ENCODE assay signal across 14 cellular contexts in the genomic region with DNA sequence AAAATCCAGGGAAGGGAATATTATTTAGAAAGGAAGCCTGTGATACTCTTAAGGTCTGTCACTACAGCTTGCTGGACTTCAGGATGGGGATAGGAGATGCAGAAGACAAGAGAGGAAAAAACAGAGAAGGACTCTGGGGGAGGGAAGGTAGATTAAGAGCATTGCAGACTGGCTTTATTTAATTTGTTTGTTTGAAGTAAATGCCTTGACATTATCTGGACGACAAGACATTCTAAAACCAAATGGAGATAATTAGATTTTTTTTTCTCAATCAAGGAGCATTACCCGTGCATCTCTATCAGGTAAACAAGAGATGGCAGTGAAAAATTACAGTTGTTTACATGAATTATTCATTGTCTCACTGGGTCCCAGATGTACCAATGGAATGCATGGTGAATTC. TPM values are rescaled to one million over a fixed set of nuclear protein-coding genes. Genes with fewer than 3 reads are reported as not detected.
DNase-seq lines count a peak whose midpoint lies in the region; ATAC-seq and TF ChIP-seq lines count a peak whose summit lies in the region.
"Had no signal": no experiment of that assay in that cellular context is flagged by ENCODE, and none has a peak within 500 bp of the region (broad histone marks: within the 10 kb centered on the region; RNA-seq: fewer than 3 reads in every experiment).

No MANE protein-coding gene starts in this region.

- H3K36me3 Mint-ChIP-seq in chondrocyte (ENCODE audit: low read depth) (no peaks in the 10 kb centered on the region), nephron (ENCODE audit: low read depth) (no peaks in the 10 kb centered on the region)

- H3K4me1 ChIP-seq in left ventricle myocardium inferior = peaks cover 52% of the 10 kb centered on the region
- H3K4me1 ChIP-seq in right atrium auricular region = peaks cover 0 to 38% of the 10 kb centered on the region in 2 donors
- H3K4me1 ChIP-seq in upper lobe of left lung = peaks cover 0 to 5% (median 2%) of the 10 kb centered on the region in 4 donors

- peak overlapping the region; percentile 34 for H3K27ac Mint-ChIP-seq in chondrocyte (ENCODE audit: unreplicated experiment)
- H3K27ac Mint-ChIP-seq in nephron = peak overlapping the region in 2 of 3 experiments; percentile 80 to 94
- H3K27ac Mint-ChIP-seq: B cell; CD4-positive, alpha-beta T cell; GM23338 had no signal

- no peak for ATAC-seq in upper lobe of left lung (ENCODE audit: low FRiP score in 2 of 2)
- ATAC-seq: GM23338 had no signal

- no peak for TF ChIP-seq EP300 in upper lobe of left lung (IDR thresholded peaks at IDR 0.05)

- TF ChIP-seq CTCF in left ventricle myocardium inferior (IDR thresholded peaks at IDR 0.05; ENCODE audit: borderline replicate concordance) = no peak
- TF ChIP-seq CTCF in right atrium auricular region (IDR thresholded peaks at IDR 0.05) = no peak
- no peak for TF ChIP-seq CTCF in chondrocyte (IDR thresholded peaks at IDR 0.05)
- no peak for TF ChIP-seq CTCF in nephron (IDR thresholded peaks at IDR 0.05; ENCODE audit: unreplicated experiment in 3 of 3)
- TF ChIP-seq CTCF in upper lobe of left lung (IDR thresholded peaks at IDR 0.05) = no peak

- no peaks in the 10 kb centered on the region for H3K27me3 Mint-ChIP-seq in chondrocyte (ENCODE audit: low read depth)
- peaks cover 4% of the 10 kb centered on the region for H3K27me3 Mint-ChIP-seq in nephron (ENCODE audit: low read depth)
- H3K27me3 Mint-ChIP-seq: B cell; CD4-positive, alpha-beta T cell had no signal

- H3K4me3 Mint-ChIP-seq in chondrocyte (ENCODE audit: unreplicated experiment) (no peak overlapping the region), nephron (no peak overlapping the region)
- H3K4me3 Mint-ChIP-seq: B cell; CD4-positive, alpha-beta T cell; GM23338 had no signal

- no peak for DNase-seq in left ventricle myocardium inferior
- no peak for DNase-seq in right atrium auricular region (ENCODE audit: low spot score)
- DNase-seq in chondrocyte (ENCODE audit: low spot score) = no peak
- no peak for DNase-seq in upper lobe of left lung
- no peak for DNase-seq in inferior parietal cortex (ENCODE audit: extremely low spot score)
- DNase-seq in NCI-H345 (lab: John Stamatoyannopoulos, UW) = no peak
- DNase-seq: C1 segment of cervical spinal cord; Calu3; CD4-positive, alpha-beta T cell; DMS 273 treated with DMSO at 0.1 percent for 48 hours; H7 had no signal

- 66 to 68% methylated on average over 2 of the region's 2 CpGs for WGBS in upper lobe of left lung, 2 donors

- H3K9me3 Mint-ChIP-seq in chondrocyte (ENCODE audit: low read depth) (no peaks in the 10 kb centered on the region), nephron (no peaks in the 10 kb centered on the region)
- H3K9me3 Mint-ChIP-seq: CD4-positive, alpha-beta T cell; GM23338 had no signal

- peak overlapping the region; percentile 83 for H3K27ac ChIP-seq in left ventricle myocardium inferior (replicated peaks)
- peak overlapping the region in 1 of 2 donors; percentile 57 for H3K27ac ChIP-seq in right atrium auricular region
- no peak overlapping the region for H3K27ac ChIP-seq in upper lobe of left lung

- no peak for TF ChIP-seq POLR2A in upper lobe of left lung (IDR thresholded peaks at IDR 0.05)

- intact Hi-C loops in left ventricle myocardium inferior (cut with micrococcal nuclease) = no loop called here

- H3K9me3 ChIP-seq in left ventricle myocardium inferior (replicated peaks) = no peaks in the 10 kb centered on the region
- no peaks in the 10 kb centered on the region for H3K9me3 ChIP-seq in right atrium auricular region
- no peaks in the 10 kb centered on the region for H3K9me3 ChIP-seq in upper lobe of left lung

- peaks cover 22% of the 10 kb centered on the region for H3K4me1 Mint-ChIP-seq in chondrocyte (ENCODE audit: low read depth)
- H3K4me1 Mint-ChIP-seq in nephron = peaks cover 62% of the 10 kb centered on the region

- H3K4me3 ChIP-seq in left ventricle myocardium inferior (no peak overlapping the region), right atrium auricular region (no peak overlapping the region), upper lobe of left lung (no peak overlapping the region)
- H3K4me3 ChIP-seq: GM23338 had no signal

- H3K27me3 ChIP-seq in left ventricle myocardium inferior (ENCODE audit: low read depth) = no peaks in the 10 kb centered on the region
- no peaks in the 10 kb centered on the region for H3K27me3 ChIP-seq in right atrium auricular region
- no peaks in the 10 kb centered on the region for H3K27me3 ChIP-seq in upper lobe of left lung

- H3K36me3 ChIP-seq in left ventricle myocardium inferior (no peaks in the 10 kb centered on the region), right atrium auricular region (no peaks in the 10 kb centered on the region), upper lobe of left lung (no peaks in the 10 kb centered on the region)

RNA-seq across cellular contexts. Expression of a gene that starts 24.3 kb away (rescaled TPM):
- 89.4 TPM for total RNA-seq in left ventricle myocardium inferior
- 1,000 to 10,000 TPM in 1 of 2 donors, 100 to 1,000 TPM in 1; 934 to 1,936 TPM for total RNA-seq in right atrium auricular region
- total RNA-seq in chondrocyte = 846 to 4,145 TPM (median 3,929 TPM) in 3 replicates
- 100 to 1,000 TPM in 5 of 6 donors, 10 to 100 TPM in 1; 94.3 to 328 (median 186) TPM for total RNA-seq in upper lobe of left lung
- total RNA-seq: H7 had no signal

RNA-seq across cellular contexts. Expression of a gene that starts 48.2 kb away (rescaled TPM):
- total RNA-seq in left ventricle myocardium inferior (2.5 TPM), right atrium auricular region (10 to 100 TPM in 1 of 2 donors, 1 to 10 TPM in 1; 8.8 to 13.8 TPM), chondrocyte (1.6 to 2.7 TPM (median 2.1 TPM) in 3 replicates), upper lobe of left lung (10 to 100 TPM in 2 of 6 donors, 1 to 10 TPM in 4; 4.9 to 69.1 (median 7.0) TPM)
